In genomic region chr17:33904438-33904837, GRCh38 we compare ENCODE assay signal across 5 cellular contexts.
"Had no signal": no experiment of that assay in that cellular context is flagged by ENCODE, and none has a peak within 500 bp of the region (broad histone marks: within the 10 kb centered on the region; RNA-seq: fewer than 3 reads in every experiment).

No MANE protein-coding gene starts in this region.

- H3K4me3 Mint-ChIP-seq: GM23338, H9 had no signal

- H3K27ac Mint-ChIP-seq: GM23338, H9 had no signal

- H3K4me3 ChIP-seq: GM23338 had no signal

- H3K9me3 Mint-ChIP-seq: GM23338, H9 had no signal

- DNase-seq: H9, HCEC 1CT, IMR-90, KBM-7 had no signal
